1 cellular context compared by ENCODE assay signal in genomic region chr12:128810182-128811127, GRCh38.
TF ChIP-seq lines count a peak whose summit lies in the region.

No MANE protein-coding gene starts in this region.

TF ChIP-seq in HepG2, 621 proteins besides CTCF, POLR2A, EP300 and RAD21 (continued from another document):
- TF ChIP-seq ZBTB2 (CRISPR knock-in tag; IDR thresholded peaks at IDR 0.05; ENCODE audit: low read depth) (no peak), GMEB1 (CRISPR knock-in tag; IDR thresholded peaks at IDR 0.05; ENCODE audit: borderline replicate concordance) (no peak), KLF13 (CRISPR knock-in tag; IDR thresholded peaks at IDR 0.05) (no peak), RBFOX2 (IDR thresholded peaks at IDR 0.05; ENCODE audit: low read depth, low read length) (no peak)
